ENCODE assay signal across 1 cellular context in genomic region chr3:119831941-119832371, GRCh38.
TF ChIP-seq lines count a peak whose summit lies in the region.

No MANE protein-coding gene starts in this region.

TF ChIP-seq in SK-N-SH treated with all-trans-retinoic acid at 6 μM for 48 hours, 23 proteins besides CTCF, POLR2A, EP300 and RAD21 (continued from another document):
- no peak for TF ChIP-seq GLIS3 (CRISPR knock-in tag; IDR thresholded peaks at IDR 0.05)
- no peak for TF ChIP-seq POU6F1 (CRISPR knock-in tag; IDR thresholded peaks at IDR 0.05; ENCODE audit: borderline replicate concordance, low read depth)
- TF ChIP-seq TCF4 (CRISPR knock-in tag; IDR thresholded peaks at IDR 0.05; ENCODE audit: borderline replicate concordance) = no peak
